In the genomic region with DNA sequence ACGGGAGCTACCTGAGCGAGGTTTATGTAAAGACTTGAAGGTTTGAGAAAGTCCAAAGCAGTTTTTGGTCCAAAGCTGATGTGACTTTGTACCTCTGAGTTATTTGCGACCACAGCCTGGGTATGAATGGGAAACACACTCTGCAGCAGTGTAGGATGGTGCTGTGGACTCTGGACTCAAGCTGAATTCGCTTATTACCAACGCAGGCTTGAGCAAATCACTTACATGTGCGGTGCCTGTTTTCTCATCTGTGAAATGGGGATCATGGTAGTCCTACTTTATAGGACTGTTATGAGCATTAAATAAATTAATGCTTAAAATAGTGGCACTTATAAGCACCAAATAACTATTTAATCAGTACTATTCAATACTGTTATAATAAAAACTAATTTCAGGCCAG, we compare ENCODE assay signal across 11 cellular contexts.
"Had no signal": no experiment of that assay in that cellular context is flagged by ENCODE, and none has a peak within 500 bp of the region (broad histone marks: within the 10 kb centered on the region; RNA-seq: fewer than 3 reads in every experiment).

No MANE protein-coding gene starts in this region.

- ATAC-seq: GM23338, HCT116 had no signal

- H3K9me3 ChIP-seq: HAP-1 had no signal

- H3K4me3 ChIP-seq: GM23248, GM23338, HAP-1 had no signal

- H3K4me2 ChIP-seq: GM23338 had no signal

- DNase-seq: GM23248, GOT3, H7, H9, HCEC 1CT, HFFc6 had no signal

- H3K4me1 ChIP-seq: HAP-1 had no signal

- H3K9ac ChIP-seq: GM23248 had no signal

- H2AFZ ChIP-seq: GM23248, GM23338 had no signal

- H3K36me3 ChIP-seq: HAP-1 had no signal

- FAIRE-seq: H1, H54 had no signal

- H3K27ac ChIP-seq: GM23248 had no signal
